In the genomic region with DNA sequence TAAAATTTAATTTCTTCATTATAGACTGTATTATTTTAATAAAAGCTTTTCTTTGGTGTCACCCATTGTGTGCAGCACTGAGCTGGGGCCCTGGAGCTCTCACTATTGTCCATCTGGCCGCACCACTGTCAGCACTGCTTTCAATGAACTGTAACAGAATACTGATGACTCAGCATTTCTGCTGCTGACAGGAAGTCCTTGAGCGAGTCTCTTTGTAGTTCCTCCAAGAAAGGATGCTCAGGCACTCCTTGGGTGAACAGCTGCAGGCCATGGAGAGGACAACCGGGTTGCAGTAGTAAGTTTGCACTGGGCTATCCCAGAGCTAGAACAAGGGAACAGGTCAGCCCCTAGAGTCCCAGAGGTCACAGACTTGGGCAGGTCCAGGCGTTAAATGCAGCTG, we compare ENCODE assay signal across 1 cellular context.
TF ChIP-seq lines count a peak whose summit lies in the region.

No MANE protein-coding gene starts in this region.

TF ChIP-seq in SK-N-SH treated with all-trans-retinoic acid at 6 μM for 48 hours, 23 proteins besides CTCF, POLR2A, EP300 and RAD21 (continued from another document):
- TF ChIP-seq, protein P1, sequence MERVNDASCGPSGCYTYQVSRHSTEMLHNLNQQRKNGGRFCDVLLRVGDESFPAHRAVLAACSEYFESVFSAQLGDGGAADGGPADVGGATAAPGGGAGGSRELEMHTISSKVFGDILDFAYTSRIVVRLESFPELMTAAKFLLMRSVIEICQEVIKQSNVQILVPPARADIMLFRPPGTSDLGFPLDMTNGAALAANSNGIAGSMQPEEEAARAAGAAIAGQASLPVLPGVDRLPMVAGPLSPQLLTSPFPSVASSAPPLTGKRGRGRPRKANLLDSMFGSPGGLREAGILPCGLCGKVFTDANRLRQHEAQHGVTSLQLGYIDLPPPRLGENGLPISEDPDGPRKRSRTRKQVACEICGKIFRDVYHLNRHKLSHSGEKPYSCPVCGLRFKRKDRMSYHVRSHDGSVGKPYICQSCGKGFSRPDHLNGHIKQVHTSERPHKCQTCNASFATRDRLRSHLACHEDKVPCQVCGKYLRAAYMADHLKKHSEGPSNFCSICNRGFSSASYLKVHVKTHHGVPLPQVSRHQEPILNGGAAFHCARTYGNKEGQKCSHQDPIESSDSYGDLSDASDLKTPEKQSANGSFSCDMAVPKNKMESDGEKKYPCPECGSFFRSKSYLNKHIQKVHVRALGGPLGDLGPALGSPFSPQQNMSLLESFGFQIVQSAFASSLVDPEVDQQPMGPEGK (CRISPR knock-in tag; IDR thresholded peaks at IDR 0.05; ENCODE audit: borderline replicate concordance) = no peak
- TF ChIP-seq RARB (CRISPR knock-in tag; IDR thresholded peaks at IDR 0.05) (no peak), CSDC2 (CRISPR knock-in tag; IDR thresholded peaks at IDR 0.05) (no peak), ZFP3 (CRISPR knock-in tag; IDR thresholded peaks at IDR 0.05) (no peak), SNAI2 (CRISPR knock-in tag; IDR thresholded peaks at IDR 0.05) (no peak)
- TF ChIP-seq, protein P2, sequence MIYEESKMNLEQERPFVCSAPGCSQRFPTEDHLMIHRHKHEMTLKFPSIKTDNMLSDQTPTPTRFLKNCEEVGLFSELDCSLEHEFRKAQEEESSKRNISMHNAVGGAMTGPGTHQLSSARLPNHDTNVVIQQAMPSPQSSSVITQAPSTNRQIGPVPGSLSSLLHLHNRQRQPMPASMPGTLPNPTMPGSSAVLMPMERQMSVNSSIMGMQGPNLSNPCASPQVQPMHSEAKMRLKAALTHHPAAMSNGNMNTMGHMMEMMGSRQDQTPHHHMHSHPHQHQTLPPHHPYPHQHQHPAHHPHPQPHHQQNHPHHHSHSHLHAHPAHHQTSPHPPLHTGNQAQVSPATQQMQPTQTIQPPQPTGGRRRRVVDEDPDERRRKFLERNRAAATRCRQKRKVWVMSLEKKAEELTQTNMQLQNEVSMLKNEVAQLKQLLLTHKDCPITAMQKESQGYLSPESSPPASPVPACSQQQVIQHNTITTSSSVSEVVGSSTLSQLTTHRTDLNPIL (CRISPR knock-in tag; IDR thresholded peaks at IDR 0.05; ENCODE audit: low read depth) = no peak
